ENCODE assay signal across 8 cellular contexts in the genomic region with DNA sequence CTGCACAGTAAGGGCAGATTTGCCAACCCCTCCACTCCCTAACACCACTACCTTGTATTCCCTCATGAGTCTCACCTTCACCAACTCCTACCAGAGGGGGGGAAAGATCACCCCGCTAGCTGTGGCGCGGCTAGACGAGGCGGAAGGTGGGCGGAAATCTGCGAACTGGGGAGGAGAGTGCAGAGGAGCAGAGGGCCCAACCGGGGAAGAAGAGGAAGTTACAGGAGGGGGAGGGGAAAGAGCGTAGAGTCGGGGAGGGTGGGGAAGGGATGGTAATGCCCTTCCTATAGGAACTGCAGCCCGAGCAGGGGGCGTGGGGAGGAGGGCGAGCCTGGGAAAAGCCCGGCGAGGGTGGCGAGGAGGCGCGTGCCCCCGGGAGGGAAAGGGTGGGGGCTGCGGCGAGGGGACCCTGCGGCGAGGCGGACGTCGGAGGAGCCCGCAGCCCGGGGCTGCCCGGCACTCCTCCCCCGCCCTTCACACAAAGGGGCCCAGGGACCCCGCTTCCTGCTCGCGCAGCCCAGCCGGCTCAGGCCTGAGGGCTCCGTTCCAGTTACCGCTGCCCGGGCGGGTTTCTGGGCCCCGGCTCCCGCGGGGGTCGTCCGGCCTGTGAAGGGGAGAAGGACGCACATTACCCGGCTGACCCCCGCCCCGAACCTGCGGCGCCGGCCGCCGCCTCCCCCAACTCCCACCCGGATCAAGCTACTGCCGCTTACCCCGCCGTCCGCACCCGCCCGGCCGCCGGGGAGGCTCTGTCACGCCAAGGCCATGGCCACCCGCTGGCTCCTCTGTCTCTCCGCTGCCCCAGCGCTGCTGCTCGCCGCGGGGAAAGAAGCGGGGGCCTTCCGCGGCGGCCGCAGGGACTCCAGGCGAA. TPM values are rescaled to one million over a fixed set of nuclear protein-coding genes. Genes with fewer than 3 reads are reported as not detected.
DNase-seq lines count a peak whose midpoint lies in the region; ATAC-seq and TF ChIP-seq lines count a peak whose summit lies in the region.

No MANE protein-coding gene starts in this region.

- peaks cover 3% of the 10 kb centered on the region; the same call in 1 of the 2 replicates for H3K4me1 ChIP-seq in iPS-20b (ENCODE audit: insufficient read depth, low read length)

- peaks cover 25% of the 10 kb centered on the region for H3K36me3 ChIP-seq in iPS-20b (ENCODE audit: insufficient read depth, low read depth, low read length)

- H3K36me3 Mint-ChIP-seq in brain, result peaks cover 22% of the 10 kb centered on the region

- no peaks in the 10 kb centered on the region for H3K9me3 Mint-ChIP-seq in brain

- H3K4me1 Mint-ChIP-seq in brain, result peaks cover 65% of the 10 kb centered on the region

- peak; percentile 60 for DNase-seq in NCI-H2107 treated with DMSO at 0.1 percent for 48 hours (lab: John Stamatoyannopoulos, UW; ENCODE audit: unreplicated experiment)
- peak; percentile 78 for DNase-seq in UCSD-AML1 (lab: John Stamatoyannopoulos, UW; ENCODE audit: unreplicated experiment)

- H3K27me3 Mint-ChIP-seq in brain, result peaks cover 10% of the 10 kb centered on the region

- TF ChIP-seq CTCF in 22Rv1 (IDR thresholded peaks at IDR 0.05), result no peak
- TF ChIP-seq CTCF in brain (conservative IDR thresholded peaks at IDR 0.05), result no peak

- H3K9ac ChIP-seq in iPS-20b (ENCODE audit: low read depth, low read length), result peak overlapping the region; percentile 70; the same call in 1 of the 2 replicates

- H3K9me3 ChIP-seq in iPS-20b (ENCODE audit: insufficient read depth, low read depth, low read length), result no peaks in the 10 kb centered on the region

- peak; percentile 43 for ATAC-seq in GM18858 (IDR thresholded peaks at IDR 0.05; ENCODE audit: unreplicated experiment)
- peak; percentile 63 for ATAC-seq in HG03064 (IDR thresholded peaks at IDR 0.05; ENCODE audit: low read depth, unreplicated experiment)

- no peaks in the 10 kb centered on the region for H3K27me3 ChIP-seq in iPS-20b (ENCODE audit: insufficient read depth, low read length)

- peak overlapping the region; percentile 92 to 98 (median 95) for H3K4me3 Mint-ChIP-seq in brain

- H3K27ac ChIP-seq in 22Rv1 (peak overlapping the region; percentile 86), iPS-20b (ENCODE audit: low read length) (peak overlapping the region; percentile 3), skin epidermis (peak overlapping the region; percentile 93 to 100 (median 98))

- H3K4me3 ChIP-seq in iPS-20b (ENCODE audit: low read length) (peak overlapping the region; percentile 78), skin epidermis (peak overlapping the region; percentile 56 to 83 (median 69))

- H3K27ac Mint-ChIP-seq in brain, result peak overlapping the region; percentile 90 to 99 (median 98)

RNA-seq across cellular contexts. Expression of gene RAP2C, which starts 1.8 kb away (rescaled TPM):
- 3.6 TPM for polyA plus RNA-seq in brain (ENCODE audit: insufficient read depth, low read depth, low replicate concordance)

Comparison
In these comparisons a context has a peak if more than half of its experiments do, and no peak if none do; other contexts are left out.
1. Peak in every context shown above with its lines: DNase-seq, ATAC-seq, H3K4me3 ChIP-seq and H3K27ac ChIP-seq.
2. H3K27ac ChIP-seq: peak in every context shown above with its lines; median percentile 98 in skin epidermis; 86 in 22Rv1; 3 in iPS-20b.